In genomic region chr9:35750256-35750531, GRCh38 we compare ENCODE assay signal across 9 cellular contexts. TPM values are rescaled to one million over a fixed set of nuclear protein-coding genes. Genes with fewer than 3 reads are reported as not detected.
DNase-seq lines count a peak whose midpoint lies in the region; ATAC-seq and TF ChIP-seq lines count a peak whose summit lies in the region.
"Had no signal": no experiment of that assay in that cellular context is flagged by ENCODE, and none has a peak within 500 bp of the region (broad histone marks: within the 10 kb centered on the region; RNA-seq: fewer than 3 reads in every experiment).

No MANE protein-coding gene starts in this region.

- no peaks in the 10 kb centered on the region for H3K9me3 ChIP-seq in Loucy (ENCODE audit: insufficient read depth, low read depth, low read length)
- H3K9me3 ChIP-seq: ovary had no signal

- H3K36me3 Mint-ChIP-seq in natural killer cell: no peaks in the 10 kb centered on the region

- peak overlapping the region; percentile 86 for H3K4me3 ChIP-seq in AG10803 (ENCODE audit: low read length)
- H3K4me3 ChIP-seq in Loucy (ENCODE audit: low read length, poor library complexity, severe bottlenecking): peak overlapping the region; percentile 90
- H3K4me3 ChIP-seq in coronary artery: peak overlapping the region; percentile 90

- peak overlapping the region; percentile 92 for H3K4me3 Mint-ChIP-seq in natural killer cell

- no peaks in the 10 kb centered on the region for H3K9me3 Mint-ChIP-seq in natural killer cell

- intact Hi-C loops in natural killer cell (cut with micrococcal nuclease): no loop called here

- H3K9ac ChIP-seq in Loucy (ENCODE audit: low read depth, low read length, poor library complexity, severe bottlenecking): peak overlapping the region; percentile 79

- no peaks in the 10 kb centered on the region for H3K9me2 ChIP-seq in Loucy (replicated peaks; ENCODE audit: low read depth, low read length)

- peaks cover 47% of the 10 kb centered on the region for H3K79me2 ChIP-seq in Loucy (ENCODE audit: insufficient read depth, low read length)

- ATAC-seq in natural killer cell: no peak

- no peak overlapping the region for H2AFZ ChIP-seq in Loucy (ENCODE audit: low read length)

- H3K4me2 ChIP-seq in Loucy (ENCODE audit: low read depth, low read length, poor library complexity, severe bottlenecking): peak overlapping the region; percentile 87

- H3K4me1 Mint-ChIP-seq in natural killer cell: peaks cover 40 to 50% of the 10 kb centered on the region in 2 donors

- H3F3A ChIP-seq in Loucy (ENCODE audit: low read depth): no peaks in the 10 kb centered on the region

- no peak for DNase-seq in AG10803 (ENCODE audit: low read depth)
- no peak for DNase-seq in coronary artery (ENCODE audit: low spot score)
- no peak for DNase-seq in natural killer cell
- no peak for DNase-seq in D341Med (ENCODE audit: low spot score)
- DNase-seq in germinal center (ENCODE audit: low spot score): no peak
- no peak for DNase-seq in NCI-H526 (lab: John Stamatoyannopoulos, UW)
- no peak for DNase-seq in NCI-H69 (lab: John Stamatoyannopoulos, UW)

- peaks cover 28% of the 10 kb centered on the region for H4K20me1 ChIP-seq in Loucy (ENCODE audit: insufficient read depth, low read length, poor library complexity, severe bottlenecking)

- peaks cover 35% of the 10 kb centered on the region for H3K4me1 ChIP-seq in Loucy (ENCODE audit: insufficient read depth, low read length, poor library complexity, severe bottlenecking)

- peak overlapping the region; percentile 90 to 92 for H3K27ac Mint-ChIP-seq in natural killer cell

- no peaks in the 10 kb centered on the region for H3K27me3 Mint-ChIP-seq in natural killer cell (ENCODE audit: low read depth in 2 of 2)

- H3K36me3 ChIP-seq in Loucy (ENCODE audit: insufficient read depth, low read length): peaks cover 6% of the 10 kb centered on the region; the same call in 1 of the 2 replicates
- H3K36me3 ChIP-seq: ovary had no signal

- no peak for TF ChIP-seq CTCF in AG10803 (conservative IDR thresholded peaks at IDR 0.05; ENCODE audit: low read length)
- no peak for TF ChIP-seq CTCF in Loucy (conservative IDR thresholded peaks at IDR 0.05; ENCODE audit: low read length)
- no peak for TF ChIP-seq CTCF in coronary artery (IDR thresholded peaks at IDR 0.05)
- no peak for TF ChIP-seq CTCF in natural killer cell (IDR thresholded peaks at IDR 0.05)

- no peaks in the 10 kb centered on the region for H3K27me3 ChIP-seq in Loucy (ENCODE audit: insufficient read depth, low read length, poor library complexity, severe bottlenecking)
- H3K27me3 ChIP-seq: ovary had no signal

- H3K27ac ChIP-seq in coronary artery: peak overlapping the region; percentile 93 to 97

RNA-seq across cellular contexts. Expression of gene RGP1, which starts 1.1 kb away (rescaled TPM):
- total RNA-seq in natural killer cell: 10 to 100 TPM; 22.3 to 26.4 (median 23.3) TPM

RNA-seq across cellular contexts. Expression of gene GBA2, which starts 1.2 kb away (rescaled TPM):
- total RNA-seq in natural killer cell: 100 to 1,000 TPM in 2 of 3 donors, 10 to 100 TPM in 1; 76.4 to 118 (median 101) TPM

RNA-seq across cellular contexts. Expression of gene MSMP, which starts 3.9 kb away (rescaled TPM):
- not detected for total RNA-seq in natural killer cell

RNA-seq across cellular contexts. Expression of gene CREB3, which starts 17.7 kb away (rescaled TPM):
- 10 to 100 TPM; 15.7 to 19.7 (median 18.8) TPM for total RNA-seq in natural killer cell

RNA-seq across cellular contexts. Expression of gene TLN1, which starts 18.2 kb away (rescaled TPM):
- 100 to 1,000 TPM; 509 to 552 (median 528) TPM for total RNA-seq in natural killer cell
